17 cellular contexts compared by ENCODE assay signal in the genomic region with DNA sequence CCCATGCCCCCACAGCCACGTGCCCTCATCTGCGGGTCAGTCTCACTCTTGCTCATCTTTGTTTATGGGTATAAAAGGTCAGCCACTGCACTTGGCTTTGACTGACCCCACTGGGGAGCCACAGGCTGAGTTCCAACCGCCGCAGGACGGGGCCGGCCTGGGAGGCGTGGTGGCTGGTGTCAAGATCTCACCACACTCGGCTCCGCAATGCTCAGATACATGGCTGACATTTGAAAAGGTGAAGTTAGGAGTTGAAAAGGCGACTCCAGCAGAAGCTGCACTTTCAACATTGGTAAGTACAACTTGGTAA. TPM values are rescaled to one million over a fixed set of nuclear protein-coding genes. Genes with fewer than 3 reads are reported as not detected.
"Had no signal": no experiment of that assay in that cellular context is flagged by ENCODE, and none has a peak within 500 bp of the region (broad histone marks: within the 10 kb centered on the region; RNA-seq: fewer than 3 reads in every experiment).

No MANE protein-coding gene starts in this region.

- H3K27ac Mint-ChIP-seq: activated CD8-positive, alpha-beta T cell treated with anti-CD3 and anti-CD28 coated beads, Interleukin-2, amount 10 ng/mL, durations not matched to agents 7 days and 5 days; activated T-helper 1 cell treated with anti-CD3 and anti-CD28 coated beads, Interleukin-12 subunit alpha, Interleukin-12 subunit beta, Interleukin-2, Interleukin-4 antibody, amounts not matched to agents 30 ng/mL and 10 ng/mL and 1 ng/mL, durations not matched to agents 14 hours and 24 hours and 36 hours; effector memory CD8-positive, alpha-beta T cell; T-cell had no signal

- H3K4me3 Mint-ChIP-seq: activated CD8-positive, alpha-beta T cell treated with anti-CD3 and anti-CD28 coated beads, Interleukin-2, amount 10 ng/mL, durations not matched to agents 7 days and 5 days; activated T-helper 1 cell treated with anti-CD3 and anti-CD28 coated beads, Interleukin-12 subunit alpha, Interleukin-12 subunit beta, Interleukin-2, Interleukin-4 antibody, amounts not matched to agents 30 ng/mL and 10 ng/mL and 1 ng/mL, durations not matched to agents 14 hours and 24 hours and 36 hours; effector memory CD8-positive, alpha-beta T cell; nephron progenitor cell; T-cell had no signal

- DNase-seq: activated CD4-positive, alpha-beta T cell treated with anti-CD3 and anti-CD28 coated beads for 4 hours; activated CD8-positive, alpha-beta memory T cell treated with anti-CD3 and anti-CD28 coated beads, Interleukin-2, amount 50 U/mL, for 48 hours; activated CD8-positive, alpha-beta T cell treated with anti-CD3 and anti-CD28 coated beads, Interleukin-2, amount 10 ng/mL, durations not matched to agents 7 days and 5 days; activated naive CD4-positive, alpha-beta T cell; caudate nucleus; colonic mucosa; effector memory CD8-positive, alpha-beta T cell; mesendoderm; nephron progenitor cell; ovary; sigmoid colon; T-cell had no signal

- H3K27me3 Mint-ChIP-seq: effector memory CD8-positive, alpha-beta T cell; T-cell had no signal

- H3K9me3 ChIP-seq: adrenal gland, colonic mucosa, ovary, sigmoid colon, thoracic aorta, vagina had no signal

- H3K9me3 Mint-ChIP-seq: activated T-helper 1 cell treated with anti-CD3 and anti-CD28 coated beads, Interleukin-12 subunit alpha, Interleukin-12 subunit beta, Interleukin-2, Interleukin-4 antibody, amounts not matched to agents 30 ng/mL and 10 ng/mL and 1 ng/mL, durations not matched to agents 14 hours and 24 hours and 36 hours; effector memory CD8-positive, alpha-beta T cell; nephron progenitor cell; T-cell had no signal

- H3K27me3 ChIP-seq: adrenal gland, colonic mucosa, ovary, sigmoid colon, vagina had no signal

- H3K36me3 ChIP-seq: ovary had no signal

- H3K4me1 ChIP-seq: adrenal gland, colonic mucosa, sigmoid colon, vagina had no signal

- H3K4me1 Mint-ChIP-seq: nephron progenitor cell, T-cell had no signal

- H3K4me3 ChIP-seq: adrenal gland, colonic mucosa, ovary, sigmoid colon, thoracic aorta, vagina had no signal

- ATAC-seq: T-cell had no signal

- H3K27ac ChIP-seq: colonic mucosa, ovary, vagina had no signal

RNA-seq across cellular contexts. Expression of a gene that starts 42.9 kb away (rescaled TPM):
- total RNA-seq: activated CD8-positive, alpha-beta T cell treated with anti-CD3 and anti-CD28 coated beads, Interleukin-2, amount 10 ng/mL, durations not matched to agents 7 days and 5 days; activated T-helper 1 cell treated with anti-CD3 and anti-CD28 coated beads, Interleukin-12 subunit alpha, Interleukin-12 subunit beta, Interleukin-2, Interleukin-4 antibody, amounts not matched to agents 30 ng/mL and 10 ng/mL and 1 ng/mL, durations not matched to agents 14 hours and 24 hours and 36 hours; glomerular endothelial cell; thoracic aorta had no signal

RNA-seq across cellular contexts. Expression of a gene that starts 53.4 kb away (rescaled TPM):
- total RNA-seq: activated CD8-positive, alpha-beta T cell treated with anti-CD3 and anti-CD28 coated beads, Interleukin-2, amount 10 ng/mL, durations not matched to agents 7 days and 5 days; activated T-helper 1 cell treated with anti-CD3 and anti-CD28 coated beads, Interleukin-12 subunit alpha, Interleukin-12 subunit beta, Interleukin-2, Interleukin-4 antibody, amounts not matched to agents 30 ng/mL and 10 ng/mL and 1 ng/mL, durations not matched to agents 14 hours and 24 hours and 36 hours; glomerular endothelial cell; T-cell; thoracic aorta; vagina had no signal
